Comparison of ENCODE assay signal across 15 cellular contexts in the genomic region with DNA sequence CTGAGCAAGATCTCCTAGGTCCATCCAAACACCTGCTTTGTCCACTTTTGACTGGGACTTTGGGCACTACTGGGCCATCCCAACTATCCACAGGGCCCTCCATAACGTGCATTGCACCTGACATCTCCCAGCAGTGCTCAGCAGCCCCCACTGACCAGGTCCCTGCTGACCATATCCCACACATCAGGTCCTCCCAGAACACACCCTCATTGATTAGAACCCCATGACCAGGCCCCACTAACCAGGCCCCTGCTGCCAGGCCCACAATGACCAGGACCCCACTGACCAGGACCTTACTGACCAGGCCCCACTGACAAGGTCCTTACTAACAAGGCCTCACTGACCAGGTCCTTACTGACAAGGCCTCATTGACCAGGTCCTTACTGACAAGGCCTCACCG.
DNase-seq lines count a peak whose midpoint lies in the region; ATAC-seq and TF ChIP-seq lines count a peak whose summit lies in the region.
"Had no signal": no experiment of that assay in that cellular context is flagged by ENCODE, and none has a peak within 500 bp of the region (broad histone marks: within the 10 kb centered on the region; RNA-seq: fewer than 3 reads in every experiment).

No MANE protein-coding gene starts in this region.

- H3K4me1 Mint-ChIP-seq in chondrocyte (ENCODE audit: low read depth) (no peaks in the 10 kb centered on the region), endodermal cell (peaks cover 17% of the 10 kb centered on the region), glutamatergic neuron (ENCODE audit: low read depth, unreplicated experiment) (peaks cover 10% of the 10 kb centered on the region), progenitor cell of endocrine pancreas (ENCODE audit: low read depth) (peaks cover 6% of the 10 kb centered on the region)
- no peaks in the 10 kb centered on the region for H3K4me1 Mint-ChIP-seq in natural killer cell treated with Interleukin-12 subunit alpha and Interleukin-12 subunit beta and Interleukin-15 and Interleukin-18, amount 100 ng/mL, for 72 hours (ENCODE audit: low read depth in 2 of 2)
- H3K4me1 Mint-ChIP-seq: CD4-positive, alpha-beta memory T cell had no signal

- H3K4me1 ChIP-seq in endodermal cell (ENCODE audit: control insufficient read depth, insufficient read depth, low read length) (no peaks in the 10 kb centered on the region), heart right ventricle (no peaks in the 10 kb centered on the region), SJCRH30 (no peaks in the 10 kb centered on the region)

- H3K27me3 ChIP-seq in endodermal cell (ENCODE audit: control insufficient read depth, insufficient read depth, low read length, poor library complexity, severe bottlenecking) = no peaks in the 10 kb centered on the region
- H3K27me3 ChIP-seq in heart right ventricle = no peaks in the 10 kb centered on the region
- no peaks in the 10 kb centered on the region for H3K27me3 ChIP-seq in SJCRH30

- H3K4me3 Mint-ChIP-seq in chondrocyte (ENCODE audit: unreplicated experiment) (no peak overlapping the region), endodermal cell (no peak overlapping the region), glutamatergic neuron (ENCODE audit: unreplicated experiment) (no peak overlapping the region), progenitor cell of endocrine pancreas (ENCODE audit: low read depth) (no peak overlapping the region)
- H3K4me3 Mint-ChIP-seq in natural killer cell treated with Interleukin-12 subunit alpha and Interleukin-12 subunit beta and Interleukin-15 and Interleukin-18, amount 100 ng/mL, for 72 hours = no peak overlapping the region
- H3K4me3 Mint-ChIP-seq: CD4-positive, alpha-beta memory T cell; GM23338 had no signal

- no peak for ATAC-seq in heart right ventricle
- ATAC-seq in natural killer cell treated with Interleukin-12 subunit alpha and Interleukin-12 subunit beta and Interleukin-15 and Interleukin-18, amount 100 ng/mL, for 72 hours = no peak
- ATAC-seq: GM23338 had no signal

- H3K27ac Mint-ChIP-seq in chondrocyte (ENCODE audit: unreplicated experiment) (no peak overlapping the region), endodermal cell (peak overlapping the region; percentile 20), glutamatergic neuron (ENCODE audit: unreplicated experiment) (peak overlapping the region; percentile 31), progenitor cell of endocrine pancreas (peak overlapping the region; percentile 29)
- H3K27ac Mint-ChIP-seq in natural killer cell treated with Interleukin-12 subunit alpha and Interleukin-12 subunit beta and Interleukin-15 and Interleukin-18, amount 100 ng/mL, for 72 hours = no peak overlapping the region
- H3K27ac Mint-ChIP-seq: GM23338 had no signal

- intact Hi-C loops in heart right ventricle (cut with DNase I) = no loop called here

- TF ChIP-seq CTCF in chondrocyte (IDR thresholded peaks at IDR 0.05) (no peak), endodermal cell (conservative IDR thresholded peaks at IDR 0.05) (no peak), glutamatergic neuron (IDR thresholded peaks at IDR 0.05; ENCODE audit: partially characterized antibody, unreplicated experiment) (no peak), progenitor cell of endocrine pancreas (IDR thresholded peaks at IDR 0.05; ENCODE audit: unreplicated experiment) (no peak), heart right ventricle (IDR thresholded peaks at IDR 0.05) (no peak)

- H3K27ac ChIP-seq in endodermal cell (ENCODE audit: low read depth, low read length) = no peak overlapping the region
- no peak overlapping the region for H3K27ac ChIP-seq in heart right ventricle
- H3K27ac ChIP-seq in SJCRH30 = no peak overlapping the region

- WGBS in endodermal cell (ENCODE audit: insufficient coverage in 1 of 2, insufficient read length in 1 of 2), 2 experiments = 87 to 100% methylated on average over 1 to 2 of the region's 2 CpGs
- WGBS in heart right ventricle, 2 donors = 88 to 91% methylated on average over 2 of the region's 2 CpGs

- no peak overlapping the region for H3K9ac ChIP-seq in endodermal cell (ENCODE audit: extremely low read depth, low read length, poor library complexity, severe bottlenecking)

- DNase-seq in chondrocyte (ENCODE audit: low spot score) (peak; percentile 64), endodermal cell (no peak), glutamatergic neuron (no peak), progenitor cell of endocrine pancreas (ENCODE audit: low spot score, unreplicated experiment) (no peak), heart right ventricle (no peak), SJCRH30 (no peak)
- no peak for DNase-seq in effector CD8-positive, alpha-beta T cell (lab: John Stamatoyannopoulos, UW)
- DNase-seq in natural killer cell treated with Interleukin-12 subunit alpha and Interleukin-12 subunit beta and Interleukin-15 and Interleukin-18, amount 100 ng/mL, for 72 hours (ENCODE audit: low spot score) = no peak
- DNase-seq: C1 segment of cervical spinal cord; CD4-positive, alpha-beta memory T cell; COR-L47; DMS153; DND-41; HCEC 1CT had no signal

- H3K36me3 ChIP-seq in endodermal cell (ENCODE audit: control insufficient read depth, insufficient read depth, low read length) (peaks cover 4% of the 10 kb centered on the region), heart right ventricle (no peaks in the 10 kb centered on the region), SJCRH30 (no peaks in the 10 kb centered on the region)

- H3K36me3 Mint-ChIP-seq in chondrocyte (ENCODE audit: low read depth) = peaks cover 5% of the 10 kb centered on the region
- H3K36me3 Mint-ChIP-seq in endodermal cell (ENCODE audit: low read depth) = peaks cover 71% of the 10 kb centered on the region
- peaks cover 5% of the 10 kb centered on the region for H3K36me3 Mint-ChIP-seq in glutamatergic neuron (ENCODE audit: unreplicated experiment)
- H3K36me3 Mint-ChIP-seq in progenitor cell of endocrine pancreas (ENCODE audit: insufficient read depth) = peaks cover 10% of the 10 kb centered on the region
- H3K36me3 Mint-ChIP-seq in natural killer cell treated with Interleukin-12 subunit alpha and Interleukin-12 subunit beta and Interleukin-15 and Interleukin-18, amount 100 ng/mL, for 72 hours = no peaks in the 10 kb centered on the region

- H3K9me3 Mint-ChIP-seq in chondrocyte (ENCODE audit: low read depth) (no peaks in the 10 kb centered on the region), endodermal cell (peaks cover 20% of the 10 kb centered on the region), glutamatergic neuron (ENCODE audit: unreplicated experiment) (peaks cover 8% of the 10 kb centered on the region), progenitor cell of endocrine pancreas (ENCODE audit: low read depth) (no peaks in the 10 kb centered on the region)
- H3K9me3 Mint-ChIP-seq in natural killer cell treated with Interleukin-12 subunit alpha and Interleukin-12 subunit beta and Interleukin-15 and Interleukin-18, amount 100 ng/mL, for 72 hours = no peaks in the 10 kb centered on the region

- H3K9me3 ChIP-seq in endodermal cell (ENCODE audit: control insufficient read depth, low read length) (no peaks in the 10 kb centered on the region), heart right ventricle (no peaks in the 10 kb centered on the region), SJCRH30 (replicated peaks) (no peaks in the 10 kb centered on the region)

- H3K27me3 Mint-ChIP-seq in chondrocyte (ENCODE audit: low read depth) (no peaks in the 10 kb centered on the region), endodermal cell (ENCODE audit: insufficient read depth) (no peaks in the 10 kb centered on the region), glutamatergic neuron (ENCODE audit: unreplicated experiment) (peaks cover 8% of the 10 kb centered on the region), progenitor cell of endocrine pancreas (no peaks in the 10 kb centered on the region)
- peaks cover 0 to 2% of the 10 kb centered on the region in 2 donors for H3K27me3 Mint-ChIP-seq in natural killer cell treated with Interleukin-12 subunit alpha and Interleukin-12 subunit beta and Interleukin-15 and Interleukin-18, amount 100 ng/mL, for 72 hours
- H3K27me3 Mint-ChIP-seq: CD4-positive, alpha-beta memory T cell had no signal

- H3K4me3 ChIP-seq in endodermal cell (ENCODE audit: low read length) = no peak overlapping the region
- no peak overlapping the region for H3K4me3 ChIP-seq in heart right ventricle
- no peak overlapping the region for H3K4me3 ChIP-seq in SJCRH30
- H3K4me3 ChIP-seq: GM23338 had no signal

Comparison
In these comparisons a context has a peak if more than half of its experiments do, and no peak if none do; other contexts are left out.
1. H3K27ac Mint-ChIP-seq: peak in endodermal cell (single experiment), glutamatergic neuron (single experiment) and progenitor cell of endocrine pancreas (single experiment); none in chondrocyte (single experiment) and natural killer cell treated with Interleukin-12 subunit alpha and Interleukin-12 subunit beta and Interleukin-15 and Interleukin-18, amount 100 ng/mL, for 72 hours (0 of 2).